Comparison of ENCODE assay signal across 27 cellular contexts in the genomic region with DNA sequence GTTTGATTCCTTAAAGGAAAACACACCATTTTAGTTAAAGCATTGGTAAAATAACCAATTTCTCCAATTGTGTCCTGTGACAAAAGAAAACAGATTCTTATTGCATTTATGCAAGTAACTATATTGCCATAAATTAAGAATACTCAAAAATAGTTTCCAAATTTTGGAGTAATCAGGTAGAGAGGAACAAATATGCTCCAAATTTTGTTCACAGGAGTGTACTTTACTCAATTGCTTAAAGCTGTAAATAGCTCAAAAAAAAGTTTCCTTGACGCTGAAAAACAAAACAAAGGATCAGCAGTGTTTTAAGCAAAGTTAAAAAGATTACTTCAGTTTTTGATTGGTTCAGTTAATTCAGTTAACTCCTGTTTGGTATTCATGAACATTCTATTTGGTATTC. TPM values are rescaled to one million over a fixed set of nuclear protein-coding genes. Genes with fewer than 3 reads are reported as not detected.
A peak's percentile ranks its signal among the peaks of the same experiment; 100 is the strongest.
DNase-seq lines count a peak whose midpoint lies in the region; TF ChIP-seq lines count a peak whose summit lies in the region.
"Had no signal": no experiment of that assay in that cellular context is flagged by ENCODE, and none has a peak within 500 bp of the region (broad histone marks: within the 10 kb centered on the region; RNA-seq: fewer than 3 reads in every experiment).

No MANE protein-coding gene starts in this region.

- no peak overlapping the region for H3K27ac Mint-ChIP-seq in neural progenitor cell
- H3K27ac Mint-ChIP-seq: CD14-positive monocyte; CD8-positive, alpha-beta memory T cell; GM23338; IgD-negative memory B cell; T-helper 17 cell had no signal

- H2BK12ac ChIP-seq in trophoblast cell (ENCODE audit: low read length) = no peak overlapping the region

- H3K27me3 ChIP-seq in trophoblast cell (ENCODE audit: insufficient read depth, low read length) (no peaks in the 10 kb centered on the region), neural progenitor cell (no peaks in the 10 kb centered on the region)
- H3K27me3 ChIP-seq: BE2C had no signal

- H4K8ac ChIP-seq in trophoblast cell (ENCODE audit: low read depth, low read length) = no peak overlapping the region

- peaks cover 3% of the 10 kb centered on the region for H3K27me3 Mint-ChIP-seq in neural progenitor cell (ENCODE audit: insufficient read depth, low read depth)
- H3K27me3 Mint-ChIP-seq: CD8-positive, alpha-beta memory T cell; IgD-negative memory B cell; T-helper 17 cell had no signal

- H3F3A ChIP-seq in neural progenitor cell (ENCODE audit: low read depth) = peaks cover 6% of the 10 kb centered on the region

- H3K14ac ChIP-seq in trophoblast cell (ENCODE audit: low read length) = no peak overlapping the region

- H3K9ac ChIP-seq in trophoblast cell (ENCODE audit: low read length) (no peak overlapping the region), neural progenitor cell (no peak overlapping the region)
- H3K9ac ChIP-seq: KMS-11 had no signal

- no peaks in the 10 kb centered on the region for H4K20me1 ChIP-seq in neural progenitor cell (ENCODE audit: low read depth)

- peaks cover 0 to 1% of the 10 kb centered on the region in 2 experiments for H3K36me3 ChIP-seq in trophoblast cell (ENCODE audit: control insufficient read depth in 1 of 2, insufficient read depth in 2 of 2, low read length in 2 of 2)
- H3K36me3 ChIP-seq in neural progenitor cell = no peaks in the 10 kb centered on the region
- H3K36me3 ChIP-seq: BE2C had no signal

- no peak overlapping the region for H4K12ac ChIP-seq in trophoblast cell (ENCODE audit: low read depth, low read length)

- peak overlapping the region; percentile 86 for H2BK120ac ChIP-seq in trophoblast cell (ENCODE audit: insufficient read depth, low read length, poor library complexity)

- H3K36me3 Mint-ChIP-seq in neural progenitor cell = no peaks in the 10 kb centered on the region
- H3K36me3 Mint-ChIP-seq: CD14-positive monocyte; CD8-positive, alpha-beta memory T cell had no signal

- in situ Hi-C loops in astrocyte of the spinal cord (cut with HindIII; ENCODE audit: low sequenced_read_pairs) = no loop called here

- H3K9me3 ChIP-seq in trophoblast cell (ENCODE audit: insufficient read depth, low read depth, low read length) (peaks cover 3% of the 10 kb centered on the region), neural progenitor cell (ENCODE audit: low read depth) (peaks cover 40% of the 10 kb centered on the region)
- H3K9me3 ChIP-seq: BE2C had no signal

- no peak overlapping the region for H4K91ac ChIP-seq in trophoblast cell (ENCODE audit: low read depth, low read length)

- H2AFZ ChIP-seq in trophoblast cell (ENCODE audit: insufficient read depth, low read length, poor library complexity) = no peak overlapping the region
- H2AFZ ChIP-seq in neural progenitor cell (replicated peaks) = no peak overlapping the region
- H2AFZ ChIP-seq: GM23338 had no signal

- no peak overlapping the region for H3K4me2 ChIP-seq in trophoblast cell (ENCODE audit: low read length)
- no peak overlapping the region for H3K4me2 ChIP-seq in neural progenitor cell
- H3K4me2 ChIP-seq: GM23338, KMS-11 had no signal

- peaks cover 2% of the 10 kb centered on the region in 2 experiments for H3K4me1 ChIP-seq in trophoblast cell (ENCODE audit: control insufficient read depth in 1 of 2, insufficient read depth in 2 of 2, low read length in 2 of 2)
- no peaks in the 10 kb centered on the region for H3K4me1 ChIP-seq in neural progenitor cell
- H3K4me1 ChIP-seq: BE2C had no signal

- H3K4me3 ChIP-seq in astrocyte of the spinal cord (ENCODE audit: low read depth, low read length) = no peak overlapping the region
- H3K4me3 ChIP-seq in trophoblast cell (ENCODE audit: low read depth, low read length) = no peak overlapping the region
- no peak overlapping the region for H3K4me3 ChIP-seq in neural progenitor cell
- H3K4me3 ChIP-seq: GM23338, SK-N-MC had no signal

- H3K18ac ChIP-seq in trophoblast cell (ENCODE audit: low read length) = no peak overlapping the region

- H3K9me3 Mint-ChIP-seq in neural progenitor cell = peaks cover 37% of the 10 kb centered on the region

- no peak overlapping the region for H3K4me3 Mint-ChIP-seq in neural progenitor cell
- H3K4me3 Mint-ChIP-seq: CD14-positive monocyte; CD8-positive, alpha-beta memory T cell; GM23338; IgD-negative memory B cell; T-helper 17 cell had no signal

- H3K4ac ChIP-seq in trophoblast cell (ENCODE audit: low read depth, low read length) = no peak overlapping the region

- DNase-seq in ELR (ENCODE audit: low read depth) (peak; percentile 27), NAMALWA (ENCODE audit: low spot score) (peak; percentile 37), astrocyte of the spinal cord (ENCODE audit: low read depth, low spot score) (peak; percentile 20), trophoblast cell (no peak), NOMO-1 treated with dmso at 0.1 percent for 144 hours (lab: John Stamatoyannopoulos, UW; ENCODE audit: unreplicated experiment) (no peak), NCI-H524 (lab: John Stamatoyannopoulos, UW) (no peak), neural progenitor cell (ENCODE audit: low spot score) (no peak)
- DNase-seq: BE2C; Calu3; CD8-positive, alpha-beta memory T cell; HCEC 1CT; NCI-H1092 treated with DMSO at 0.1 percent for 48 hours; NCI-H1436; NCI-H187; NCI-H2081 treated with DMSO at 0.1 percent for 48 hours; NCI-H2171; NCI-H345; NCI-H524 treated with DMSO at 0.1 percent for 48 hours; SIG-M5; T-helper 17 cell had no signal

- H3K23ac ChIP-seq in trophoblast cell (ENCODE audit: low read length) = no peak overlapping the region

- no CpG with 5 or more reads among the region's 1 CpG for WGBS in trophoblast cell (ENCODE audit: extremely low coverage, insufficient coverage, insufficient read length)

- no peak overlapping the region for H2AK5ac ChIP-seq in trophoblast cell (ENCODE audit: low read length)

- H3K27ac ChIP-seq in trophoblast cell (ENCODE audit: low read depth, low read length) (peak overlapping the region; percentile 38), neural progenitor cell (no peak overlapping the region)
- H3K27ac ChIP-seq: HL-60, KMS-11, SK-N-MC had no signal

- H2BK5ac ChIP-seq in trophoblast cell (ENCODE audit: low read depth, low read length, poor library complexity) = no peak overlapping the region

- H3K4me1 Mint-ChIP-seq in neural progenitor cell = no peaks in the 10 kb centered on the region
- H3K4me1 Mint-ChIP-seq: CD8-positive, alpha-beta memory T cell; GM23338; IgD-negative memory B cell; T-helper 17 cell had no signal

- H3K79me2 ChIP-seq in trophoblast cell (ENCODE audit: control insufficient read depth, insufficient read depth, low read length, poor library complexity) (no peaks in the 10 kb centered on the region), neural progenitor cell (ENCODE audit: low read depth) (no peaks in the 10 kb centered on the region)

- peaks cover 8% of the 10 kb centered on the region for H3K79me1 ChIP-seq in trophoblast cell (ENCODE audit: low read length)

- TF ChIP-seq CTCF in astrocyte of the spinal cord (IDR thresholded peaks at IDR 0.05; ENCODE audit: low read depth, low read length) (no peak), neural progenitor cell (IDR thresholded peaks at IDR 0.05) (no peak)

RNA-seq across cellular contexts. Expression of a gene that starts 52.2 kb away (rescaled TPM):
- 33.1 and 34.2 TPM in 2 replicates for polyA plus RNA-seq in trophoblast cell (2013)
- 0.09 TPM in 1 of 2 replicates, not detected in the other for total RNA-seq in neural progenitor cell (ENCODE audit: low replicate concordance)
- total RNA-seq: CD8-positive, alpha-beta memory T cell; G401 had no signal
- polyA plus RNA-seq: CD8-positive, alpha-beta memory T cell; IgD-negative memory B cell had no signal

Comparison
In these comparisons a context has a peak if more than half of its experiments do, and no peak if none do; other contexts are left out.
1. DNase-seq: peak in ELR (single experiment), NAMALWA (single experiment) and astrocyte of the spinal cord (single experiment); none in trophoblast cell (0 of 2), NOMO-1 treated with dmso at 0.1 percent for 144 hours (single experiment), NCI-H524 (0 of 2) and neural progenitor cell (single experiment).